In genomic region chr14:102696332-102696731, GRCh38 we compare ENCODE assay signal across 22 cellular contexts.
DNase-seq lines count a peak whose midpoint lies in the region; ATAC-seq, FAIRE-seq and TF ChIP-seq lines count a peak whose summit lies in the region.
"Had no signal": no experiment of that assay in that cellular context is flagged by ENCODE, and none has a peak within 500 bp of the region (broad histone marks: within the 10 kb centered on the region; RNA-seq: fewer than 3 reads in every experiment).

No MANE protein-coding gene starts in this region.

- DNase-seq in Karpas-422 = no peak
- no peak for DNase-seq in H1 (ENCODE audit: low read depth in 1 of 2, low spot score in 2 of 2)
- DNase-seq in mesothelial cell of epicardium (ENCODE audit: low spot score in 2 of 2, unreplicated experiment in 2 of 2) = no peak
- DNase-seq in transverse colon = peak; percentile 51
- DNase-seq in breast epithelium (ENCODE audit: low spot score in 2 of 2) = no peak
- no peak for DNase-seq in testis
- DNase-seq: activated CD8-positive, alpha-beta T cell treated with anti-CD3 and anti-CD28 coated beads for 36 hours; activated gamma-delta T cell; activated T-cell treated with anti-CD3 and anti-CD28 coated beads for 4 hours; CD4-positive, alpha-beta T cell; cerebellar nuclear complex; EL; left lung; NCI-H1417 treated with DMSO at 0.1 percent for 48 hours; NCI-H774; Right ventricle myocardium superior; T1000 had no signal

- no peaks in the 10 kb centered on the region for H4K20me1 ChIP-seq in Karpas-422 (ENCODE audit: insufficient read depth, low read depth, low read length)
- peaks cover 6 to 7% of the 10 kb centered on the region in 2 experiments for H4K20me1 ChIP-seq in H1 (replicated peaks in 1 of 2; ENCODE audit: control insufficient read depth in 1 of 2, insufficient read depth in 2 of 2, low read length in 2 of 2)

- in situ Hi-C loops in transverse colon (cut with MboI; ENCODE audit: low pct_ligation_motif_present in 1 of 4, low pct_unique_long_range_greater_than_20kb in 1 of 4, low sequenced_read_pairs in 3 of 4) = loop anchor here in 1 of 4 donors (25.0 kb wide), 1 partner anchor 216 kb away; the partner anchor contains the start of gene AMN

- no peak for TF ChIP-seq EP300 in H1 (IDR thresholded peaks at IDR 0.05; ENCODE audit: borderline replicate concordance in 1 of 2, low read depth in 2 of 2, low read length in 2 of 2)
- no peak for TF ChIP-seq EP300 in transverse colon (IDR thresholded peaks at IDR 0.05; ENCODE audit: low read depth)

- H2BK12ac ChIP-seq in H1 (ENCODE audit: low read depth, low read length) = no peak overlapping the region

- peaks cover 5% of the 10 kb centered on the region for H3K9me3 Mint-ChIP-seq in mesothelial cell of epicardium
- H3K9me3 Mint-ChIP-seq: activated CD8-positive, alpha-beta T cell treated with anti-CD3 and anti-CD28 coated beads for 36 hours; CD4-positive, alpha-beta T cell had no signal

- H3K9me3 ChIP-seq in Karpas-422 (ENCODE audit: low read length) = no peaks in the 10 kb centered on the region
- H3K9me3 ChIP-seq in H1 (ENCODE audit: insufficient read depth in 2 of 2, low read depth in 1 of 2, low read length in 1 of 2) = no peaks in the 10 kb centered on the region
- no peaks in the 10 kb centered on the region for H3K9me3 ChIP-seq in transverse colon
- no peaks in the 10 kb centered on the region for H3K9me3 ChIP-seq in breast epithelium
- no peaks in the 10 kb centered on the region for H3K9me3 ChIP-seq in testis
- H3K9me3 ChIP-seq: left lung, vagina had no signal

- intact Hi-C loops in transverse colon (cut with DNase I; ENCODE audit: low total_unique reads) (loop anchor here (5.0 kb wide), 1 partner anchor 944 kb away; no protein-coding TSS in a partner anchor), breast epithelium (cut with DNase I; ENCODE audit: low total_unique reads) (no loop called here), testis (cut with DNase I; ENCODE audit: low total_unique reads) (loop anchor here (10.0 kb wide), 1 partner anchor 218 kb away; no protein-coding TSS in a partner anchor)

- no peak overlapping the region for H3K4me3 Mint-ChIP-seq in mesothelial cell of epicardium
- H3K4me3 Mint-ChIP-seq: activated CD8-positive, alpha-beta T cell treated with anti-CD3 and anti-CD28 coated beads for 36 hours; CD4-positive, alpha-beta T cell had no signal

- H3K27me3 ChIP-seq in Karpas-422 (ENCODE audit: low read length) (no peaks in the 10 kb centered on the region), H1 (replicated peaks in 1 of 4; ENCODE audit: control insufficient read depth in 3 of 4, extremely low read depth in 1 of 4, insufficient read depth in 3 of 4, low read length in 3 of 4) (no peaks in the 10 kb centered on the region), transverse colon (no peaks in the 10 kb centered on the region), breast epithelium (no peaks in the 10 kb centered on the region), testis (no peaks in the 10 kb centered on the region)
- H3K27me3 ChIP-seq: left lung, vagina had no signal

- H3K79me1 ChIP-seq in H1 (ENCODE audit: low read depth, low read length) = no peaks in the 10 kb centered on the region; the same call in 1 of the 2 replicates

- H3K9ac ChIP-seq in Karpas-422 (ENCODE audit: low read length) (peak overlapping the region; percentile 2; the same call in 1 of the 2 replicates), H1 (replicated peaks in 1 of 4; ENCODE audit: extremely low read depth in 1 of 4, low read depth in 3 of 4, low read length in 3 of 4) (no peak overlapping the region; a peak in 1 of 7 replicates)

- no peak overlapping the region for H3K23ac ChIP-seq in H1 (ENCODE audit: insufficient read length)

- H3K36me3 ChIP-seq in Karpas-422 (ENCODE audit: insufficient read depth, low read length) (peaks cover 19% of the 10 kb centered on the region), H1 (ENCODE audit: control insufficient read depth in 2 of 4, insufficient read depth in 4 of 4, low read length in 3 of 4) (no peaks in the 10 kb centered on the region), transverse colon (no peaks in the 10 kb centered on the region), breast epithelium (no peaks in the 10 kb centered on the region), testis (ENCODE audit: low read depth, missing control alignments) (no peaks in the 10 kb centered on the region)
- H3K36me3 ChIP-seq: left lung, vagina had no signal

- H3K14ac ChIP-seq in H1 (ENCODE audit: insufficient read length) = no peak overlapping the region

- peaks cover 8% of the 10 kb centered on the region for H3K36me3 Mint-ChIP-seq in mesothelial cell of epicardium

- H4K91ac ChIP-seq in H1 (replicated peaks; ENCODE audit: insufficient read length, low read length) = no peak overlapping the region

- CTCF ChIA-PET in H1 (lab: Charles Lee; ENCODE audit: partially characterized antibody) = interaction anchor here (0.8 to 4.1 kb wide), 14 partner anchors 9 to 221 kb away, joined by 3 to 63 read pairs (median 4); no protein-coding TSS in a partner anchor

- H3K4me1 ChIP-seq in Karpas-422 (ENCODE audit: low read length) (peaks cover 59% of the 10 kb centered on the region), H1 (replicated peaks in 1 of 4; ENCODE audit: control insufficient read depth in 3 of 4, insufficient read depth in 4 of 4, low read length in 3 of 4) (peaks cover 0 to 8% (median under 1%) of the 10 kb centered on the region in 4 experiments; a peak in 2 of 7 replicates), transverse colon (peaks cover 9 to 55% (median 22%) of the 10 kb centered on the region in 4 donors), breast epithelium (no peaks in the 10 kb centered on the region), testis (peaks cover 19% of the 10 kb centered on the region)

- H2BK5ac ChIP-seq in H1 (ENCODE audit: low read depth, low read length) = no peak overlapping the region

- no peak overlapping the region for H3K18ac ChIP-seq in H1 (ENCODE audit: extremely low read depth, low read length)

- H2AFZ ChIP-seq in Karpas-422 (ENCODE audit: low read length) (no peak overlapping the region), H1 (ENCODE audit: low read length) (no peak overlapping the region)

- no peak overlapping the region for H3K4me3 ChIP-seq in Karpas-422 (ENCODE audit: low read length)
- no peak overlapping the region for H3K4me3 ChIP-seq in H1 (ENCODE audit: extremely low read depth in 1 of 4, insufficient read depth in 2 of 4, low read depth in 3 of 4, low read length in 4 of 4)
- no peak overlapping the region for H3K4me3 ChIP-seq in transverse colon
- H3K4me3 ChIP-seq in breast epithelium = no peak overlapping the region
- no peak overlapping the region for H3K4me3 ChIP-seq in testis
- H3K4me3 ChIP-seq: K562, left lung, vagina had no signal

- H3K4me2 ChIP-seq in Karpas-422 (ENCODE audit: low read depth, low read length, poor library complexity, severe bottlenecking) (no peak overlapping the region), H1 (ENCODE audit: insufficient read depth in 1 of 2, low read depth in 2 of 2, low read length in 2 of 2) (no peak overlapping the region)

- no peak overlapping the region for H2BK15ac ChIP-seq in H1 (ENCODE audit: low read length)

- 0 out of 2 replicates have a peak overlapping the region, but pooled peaks have one; percentile 49 for H2BK20ac ChIP-seq in H1 (ENCODE audit: low read length)

- H3K23me2 ChIP-seq in H1 (ENCODE audit: low read depth, low read length) = no peaks in the 10 kb centered on the region

- H4K5ac ChIP-seq in H1 (ENCODE audit: insufficient read length, low read depth, low read length) = no peak overlapping the region

- H3K9me2 ChIP-seq in Karpas-422 (replicated peaks; ENCODE audit: insufficient read depth, low read length) = no peaks in the 10 kb centered on the region

- WGBS in H1 (ENCODE audit: extremely low coverage in 1 of 2, insufficient coverage in 1 of 2, insufficient read length in 1 of 2, insufficient replicate concordance in 2 of 2, low coverage in 1 of 2, low lambda C conversion rate in 2 of 2, missing lambda C conversion rate in 1 of 2), 2 experiments = 85% methylated on average over 8 of the region's 8 CpGs; no CpG with 5 or more reads in 1 of the 2 experiments
- 55 to 61% methylated on average over 8 of the region's 8 CpGs for WGBS in transverse colon (ENCODE audit: low coverage in 1 of 2), 2 donors
- 62 to 79% methylated on average over 8 of the region's 8 CpGs for WGBS in testis, 2 donors

- TF ChIP-seq RAD21 in H1 (IDR thresholded peaks at IDR 0.05 in 1 of 2, conservative IDR thresholded peaks at IDR 0.05 in 1 of 2; ENCODE audit: low read depth in 2 of 2, low read length in 2 of 2) = no peak

- no peaks in the 10 kb centered on the region for H3K27me3 Mint-ChIP-seq in mesothelial cell of epicardium (ENCODE audit: low read depth)
- H3K27me3 Mint-ChIP-seq: activated CD8-positive, alpha-beta T cell treated with anti-CD3 and anti-CD28 coated beads for 36 hours; CD4-positive, alpha-beta T cell had no signal

- no peak overlapping the region for H4K8ac ChIP-seq in H1 (ENCODE audit: extremely low read depth, insufficient read depth, low read length)

- no peak for FAIRE-seq in H1 (lab: Jason Lieb, UNC)
- FAIRE-seq: K562 had no signal

- no peak overlapping the region for H2AK5ac ChIP-seq in H1 (ENCODE audit: low read depth, low read length)

- ATAC-seq in HG02610 (IDR thresholded peaks at IDR 0.05; ENCODE audit: unreplicated experiment) = no peak
- ATAC-seq: activated CD4-positive, CD25-positive, alpha-beta regulatory T cell treated with anti-CD3 and anti-CD28 coated beads, Interleukin-2, amount 50 U/mL, for 24 hours; activated CD8-positive, alpha-beta T cell treated with anti-CD3 and anti-CD28 coated beads for 36 hours; K562; left lung had no signal

- peaks cover 52% of the 10 kb centered on the region for H3K4me1 Mint-ChIP-seq in mesothelial cell of epicardium

- H2BK120ac ChIP-seq in H1 (replicated peaks; ENCODE audit: low read depth, low read length) = no peak overlapping the region

- no peak overlapping the region for H3K56ac ChIP-seq in H1 (replicated peaks; ENCODE audit: insufficient read length, low read depth, low read length)

- H3K79me2 ChIP-seq in Karpas-422 (ENCODE audit: low read length) = peaks cover 91% of the 10 kb centered on the region
- peaks cover 6 to 55% of the 10 kb centered on the region in 2 experiments; a peak in 3 of 4 replicates for H3K79me2 ChIP-seq in H1 (ENCODE audit: control insufficient read depth in 1 of 2, insufficient read depth in 2 of 2, low read length in 2 of 2)

- H3K4ac ChIP-seq in H1 (replicated peaks; ENCODE audit: insufficient read length, low read depth, low read length) = no peak overlapping the region

- H3K27ac ChIP-seq in Karpas-422 (ENCODE audit: low read length) (peak overlapping the region; percentile 89), H1 (ENCODE audit: low read depth, low read length) (no peak overlapping the region), transverse colon (peak overlapping the region in 3 of 4 donors; percentile 19 to 55 (median 38)), breast epithelium (no peak overlapping the region), testis (no peak overlapping the region)
- H3K27ac ChIP-seq: epithelial cell of prostate, left lung, vagina had no signal

- TF ChIP-seq CTCF in H1 (IDR thresholded peaks at IDR 0.05; ENCODE audit: control extremely low read depth in 1 of 3, insufficient read depth in 1 of 3, low read depth in 1 of 3, low read length in 3 of 3) (no peak), mesothelial cell of epicardium (IDR thresholded peaks at IDR 0.05; ENCODE audit: unreplicated experiment) (no peak), transverse colon (IDR thresholded peaks at IDR 0.05) (no peak), breast epithelium (IDR thresholded peaks at IDR 0.05) (no peak), testis (IDR thresholded peaks at IDR 0.05) (no peak)

- POLR2A ChIA-PET in H1 (lab: Charles Lee; ENCODE audit: partially characterized antibody) = interaction anchor here (0.7 kb wide), 1 partner anchor 87 kb away, joined by 3 read pairs; no protein-coding TSS in a partner anchor

- no peak for TF ChIP-seq POLR2A in H1 (IDR thresholded peaks at IDR 0.05; ENCODE audit: control extremely low read depth in 1 of 2, low read depth in 2 of 2, low read length in 2 of 2)
- no peak for TF ChIP-seq POLR2A in transverse colon (IDR thresholded peaks at IDR 0.05)
- TF ChIP-seq POLR2A in breast epithelium (IDR thresholded peaks at IDR 0.05) = no peak
- TF ChIP-seq POLR2A in testis (IDR thresholded peaks at IDR 0.05) = no peak

- H3K27ac Mint-ChIP-seq in mesothelial cell of epicardium = peak overlapping the region; percentile 55
- H3K27ac Mint-ChIP-seq: activated CD8-positive, alpha-beta T cell treated with anti-CD3 and anti-CD28 coated beads for 36 hours; CD4-positive, alpha-beta T cell had no signal

Comparison
In these comparisons a context has a peak if more than half of its experiments do, and no peak if none do; other contexts are left out.
1. H3K27ac ChIP-seq: peak in Karpas-422 (single experiment) and transverse colon (3 of 4); none in H1 (single experiment), breast epithelium (0 of 2) and testis (0 of 2).